Comparison of ENCODE assay signal across 7 cellular contexts in genomic region chr3:196207833-196208607, GRCh38. TPM values are rescaled to one million over a fixed set of nuclear protein-coding genes. Genes with fewer than 3 reads are reported as not detected.
A peak's percentile ranks its signal among the peaks of the same experiment; 100 is the strongest.
DNase-seq lines count a peak whose midpoint lies in the region; ATAC-seq, FAIRE-seq and TF ChIP-seq lines count a peak whose summit lies in the region.

No MANE protein-coding gene starts in this region.

- H3K27me3 ChIP-seq in bronchial epithelial cell (ENCODE audit: control insufficient read depth, insufficient read depth, low read length) (no peaks in the 10 kb centered on the region), HepG2 (ENCODE audit: control insufficient read depth in 1 of 2, insufficient read depth in 2 of 2, low read length in 2 of 2) (peaks cover 3 to 7% of the 10 kb centered on the region in 2 experiments; a peak in 2 of 5 replicates)

- peak overlapping the region; percentile 75 for H3K4me3 Mint-ChIP-seq in stimulated activated effector memory CD8-positive, alpha-beta T cell treated with anti-CD3 and anti-CD28 coated beads, Interleukin-12 subunit alpha, Interleukin-12 subunit beta, amount 100 ng/mL, for 72 hours

- no peaks in the 10 kb centered on the region for H3K79me2 ChIP-seq in HepG2 (ENCODE audit: insufficient read depth, low read length)

- CTCF ChIA-PET in HepG2 (lab: Yijun Ruan, JAX; ENCODE audit: low intra/inter-chr PET ratio, low total read pairs), result no interaction called here

- no peak for TF ChIP-seq RAD21 in HepG2 (CRISPR knock-in tag; IDR thresholded peaks at IDR 0.05)

- H3K4me1 ChIP-seq in HepG2 (ENCODE audit: insufficient read depth, low read length), result peaks cover 67% of the 10 kb centered on the region

- H3K27ac ChIP-seq in HepG2 (ENCODE audit: extremely low read length, insufficient read depth, low read length), result no peak overlapping the region

- BruUV-seq in HepG2 (replicated peaks; lab: Mats Ljungman, UMichigan), result no TSS peak

- in situ Hi-C loops in HepG2 (cut with HindIII; ENCODE audit: extremely low pct_ligation_motif_present, low pct_unique_long_range_greater_than_20kb), result no loop called here

- WGBS in HepG2 (ENCODE audit: low lambda C conversion rate), result 73% methylated on average over 45 of the region's 49 CpGs

- H3K9me3 ChIP-seq in HepG2 (ENCODE audit: low read length), result no peaks in the 10 kb centered on the region

- H3K4me1 Mint-ChIP-seq in stimulated activated effector memory CD8-positive, alpha-beta T cell treated with anti-CD3 and anti-CD28 coated beads, Interleukin-12 subunit alpha, Interleukin-12 subunit beta, amount 100 ng/mL, for 72 hours, result peaks cover 27% of the 10 kb centered on the region

- peak; percentile 50 for ATAC-seq in HepG2
- ATAC-seq in stimulated activated effector memory CD8-positive, alpha-beta T cell treated with anti-CD3 and anti-CD28 coated beads, Interleukin-12 subunit alpha, Interleukin-12 subunit beta, amount 100 ng/mL, for 72 hours, result peak; percentile 58
- no peak for ATAC-seq in GM19324 (IDR thresholded peaks at IDR 0.05; ENCODE audit: low FRiP score, unreplicated experiment)

- TF ChIP-seq CTCF in bronchial epithelial cell (IDR thresholded peaks at IDR 0.05; ENCODE audit: insufficient read depth, low read length, severe bottlenecking) (no peak), HepG2 (CRISPR knock-in tag; IDR thresholded peaks at IDR 0.05) (no peak)

- intact Hi-C loops in HepG2 (cut with micrococcal nuclease; ENCODE audit: unreplicated experiment), result no loop called here

- H4K20me1 ChIP-seq in HepG2 (ENCODE audit: insufficient read depth, low read length), result no peaks in the 10 kb centered on the region

- H3K4me3 ChIP-seq in bronchial epithelial cell (ENCODE audit: low read depth, low read length) (peak overlapping the region; percentile 28), HepG2 (replicated peaks in 1 of 3; ENCODE audit: insufficient read depth in 1 of 3, low read depth in 2 of 3, low read length in 3 of 3) (no peak overlapping the region)

- no peak overlapping the region for H3K27ac Mint-ChIP-seq in stimulated activated effector memory CD8-positive, alpha-beta T cell treated with anti-CD3 and anti-CD28 coated beads, Interleukin-12 subunit alpha, Interleukin-12 subunit beta, amount 100 ng/mL, for 72 hours

- H3K9ac ChIP-seq in HepG2 (ENCODE audit: insufficient read depth, low read depth, low read length), result no peak overlapping the region

- TF ChIP-seq EP300 in HepG2 (IDR thresholded peaks at IDR 0.05; ENCODE audit: low read depth in 2 of 2, low read length in 2 of 2), result no peak
- TF ChIP-seq EP300 in HepG2 (CRISPR knock-in tag; IDR thresholded peaks at IDR 0.05; ENCODE audit: borderline replicate concordance), result no peak

- H3K4me2 ChIP-seq in HepG2 (ENCODE audit: low read depth, low read length), result peak overlapping the region; percentile 57

- H3K36me3 Mint-ChIP-seq in stimulated activated effector memory CD8-positive, alpha-beta T cell treated with anti-CD3 and anti-CD28 coated beads, Interleukin-12 subunit alpha, Interleukin-12 subunit beta, amount 100 ng/mL, for 72 hours, result peaks cover 12% of the 10 kb centered on the region

- no peaks in the 10 kb centered on the region for H3K36me3 ChIP-seq in bronchial epithelial cell (ENCODE audit: control insufficient read depth, insufficient read depth, low read length)
- no peaks in the 10 kb centered on the region for H3K36me3 ChIP-seq in HepG2 (replicated peaks in 1 of 2; ENCODE audit: control insufficient read depth in 1 of 2, insufficient read depth in 2 of 2, low read length in 2 of 2)

- FAIRE-seq in HTR-8/SVneo (lab: Jason Lieb, UNC), result no peak
- no peak for FAIRE-seq in bronchial epithelial cell (lab: Jason Lieb, UNC)
- no peak for FAIRE-seq in HepG2 (lab: Jason Lieb, UNC)

- TF ChIP-seq POLR2A in HepG2 (IDR thresholded peaks at IDR 0.05; ENCODE audit: insufficient read depth in 1 of 2, low read depth in 2 of 2, low read length in 2 of 2), result no peak

- DNase-seq in HTR-8/SVneo (ENCODE audit: insufficient read length, low spot score), result peak; percentile 49
- peak; percentile 19 for DNase-seq in T1000 (lab: John Stamatoyannopoulos, UW)
- no peak for DNase-seq in bronchial epithelial cell (ENCODE audit: low read depth)
- DNase-seq in HepG2 (ENCODE audit: low spot score), result no peak
- DNase-seq in stimulated activated effector memory CD8-positive, alpha-beta T cell treated with anti-CD3 and anti-CD28 coated beads, Interleukin-12 subunit alpha, Interleukin-12 subunit beta, amount 100 ng/mL, for 72 hours (ENCODE audit: low spot score in 2 of 2), result peak in 1 of 2 donors; percentile 67
- no peak for DNase-seq in NCI-H526 (lab: John Stamatoyannopoulos, UW)

- H3K9me3 Mint-ChIP-seq in stimulated activated effector memory CD8-positive, alpha-beta T cell treated with anti-CD3 and anti-CD28 coated beads, Interleukin-12 subunit alpha, Interleukin-12 subunit beta, amount 100 ng/mL, for 72 hours, result no peaks in the 10 kb centered on the region

- POLR2A ChIA-PET in HepG2 (lab: Yijun Ruan, JAX), result no interaction called here

- no peak overlapping the region for H2AFZ ChIP-seq in HepG2 (ENCODE audit: low read length)

TF ChIP-seq in HepG2, 621 proteins besides CTCF, POLR2A, EP300 and RAD21 (continues in another document):
- TF ChIP-seq HOXA3 (CRISPR knock-in tag; IDR thresholded peaks at IDR 0.05), result peak; percentile 64
- no peak for TF ChIP-seq PCBP2 (optimal IDR thresholded peaks at IDR 0.05; ENCODE audit: low read depth, low read length, poor library complexity, severe bottlenecking)
- peak; percentile 39 for TF ChIP-seq HNF4A (CRISPR knock-in tag; IDR thresholded peaks at IDR 0.05)
- no peak for TF ChIP-seq KAT8 (CRISPR knock-in tag; IDR thresholded peaks at IDR 0.05)
- peak; percentile 46; the same call in 1 of the 2 replicates for TF ChIP-seq ETV5 (CRISPR knock-in tag; IDR thresholded peaks at IDR 0.05; ENCODE audit: borderline replicate concordance)
- TF ChIP-seq LCORL (IDR thresholded peaks at IDR 0.05), result no peak
- TF ChIP-seq LCORL (CRISPR knock-in tag; IDR thresholded peaks at IDR 0.05), result peak; percentile 55; the same call in 1 of the 2 replicates
- TF ChIP-seq CENPBD1 (CRISPR knock-in tag; IDR thresholded peaks at IDR 0.05; ENCODE audit: borderline replicate concordance, low read depth), result no peak
- TF ChIP-seq GABPB1 (CRISPR knock-in tag; IDR thresholded peaks at IDR 0.05), result peak; percentile 51

RNA-seq across cellular contexts. Expression of gene ZDHHC19, which starts 3.2 kb away (rescaled TPM):
- total RNA-seq in bronchial epithelial cell (not detected in 2 replicates), HepG2 (2016; rRNA removed; fragmentation: Illumina TruSeq; extraction: Trizol) (0.22 TPM in 1 of 2 replicates, not detected in the other)
- total RNA-seq in HepG2 (2016; cell fraction: cytosol; rRNA removed; fragmentation: Illumina TruSeq; extraction: Trizol; ENCODE audit: low read depth), result not detected in 2 replicates
- not detected in 2 replicates for total RNA-seq in HepG2 (2016; cell fraction: insoluble cytoplasmic fraction; rRNA removed; fragmentation: Illumina TruSeq; extraction: Trizol)
- total RNA-seq in HepG2 (2016; cell fraction: membrane; rRNA removed; fragmentation: Illumina TruSeq; extraction: Trizol), result not detected in 2 replicates
- not detected in 2 replicates for total RNA-seq in HepG2 (2016; cell fraction: nucleus; rRNA removed; fragmentation: Illumina TruSeq; extraction: Trizol)
- polyA plus RNA-seq in HepG2 (2011; rRNA removed), result 0.53 and 0.97 TPM in 2 replicates
- 0.47 TPM in 2 replicates for polyA plus RNA-seq in HepG2 (2011; cell fraction: cytosol; rRNA removed)
- polyA plus RNA-seq in HepG2 (2011; cell fraction: nucleus; rRNA removed), result 1.5 and 1.9 TPM in 2 replicates
- polyA plus RNA-seq in HepG2 (2012), result 1.2 and 3.4 TPM in 2 replicates
- polyA plus RNA-seq in HepG2 (2016; cell fraction: cytosol; fragmentation: Illumina TruSeq; extraction: Trizol; ENCODE audit: low read depth), result 0.43 TPM in 1 of 2 replicates, not detected in the other
- polyA plus RNA-seq in HepG2 (2016; cell fraction: insoluble cytoplasmic fraction; fragmentation: Illumina TruSeq; extraction: Trizol; ENCODE audit: low read depth), result 0.53 TPM in 1 of 2 replicates, not detected in the other
- not detected in 2 replicates for polyA plus RNA-seq in HepG2 (2016; cell fraction: membrane; fragmentation: Illumina TruSeq; extraction: Trizol; ENCODE audit: low read depth)
- not detected in 2 replicates for polyA plus RNA-seq in HepG2 (2016; cell fraction: nucleus; fragmentation: Illumina TruSeq; extraction: Trizol; ENCODE audit: insufficient read depth, low read depth)
- 0.30 TPM in 1 of 2 replicates, not detected in the other for polyA minus RNA-seq in HepG2 (2011; rRNA and poly(A)+ RNA removed; ENCODE audit: low replicate concordance)
- not detected in 2 replicates for polyA minus RNA-seq in HepG2 (2011; cell fraction: cytosol; rRNA and poly(A)+ RNA removed)
- 0.26 and 1.1 TPM in 2 replicates for polyA minus RNA-seq in HepG2 (2011; cell fraction: nucleus; rRNA and poly(A)+ RNA removed)

RNA-seq across cellular contexts. Expression of gene SLC51A, which starts 8.3 kb away (rescaled TPM):
- total RNA-seq in bronchial epithelial cell (0.26 TPM in 1 of 2 replicates, not detected in the other), HepG2 (2016; rRNA removed; fragmentation: Illumina TruSeq; extraction: Trizol) (3.8 and 4.3 TPM in 2 replicates)
- total RNA-seq in HepG2 (2016; cell fraction: cytosol; rRNA removed; fragmentation: Illumina TruSeq; extraction: Trizol; ENCODE audit: low read depth), result 1.8 and 2.1 TPM in 2 replicates
- total RNA-seq in HepG2 (2016; cell fraction: insoluble cytoplasmic fraction; rRNA removed; fragmentation: Illumina TruSeq; extraction: Trizol), result 2.3 and 4.7 TPM in 2 replicates
- total RNA-seq in HepG2 (2016; cell fraction: membrane; rRNA removed; fragmentation: Illumina TruSeq; extraction: Trizol), result 1.2 and 1.5 TPM in 2 replicates
- total RNA-seq in HepG2 (2016; cell fraction: nucleus; rRNA removed; fragmentation: Illumina TruSeq; extraction: Trizol), result 3.7 and 5.8 TPM in 2 replicates
- polyA plus RNA-seq in HepG2 (2011; rRNA removed), result 48.8 and 96.4 TPM in 2 replicates
- polyA plus RNA-seq in HepG2 (2011; cell fraction: cytosol; rRNA removed), result 21.3 and 40.5 TPM in 2 replicates
- polyA plus RNA-seq in HepG2 (2011; cell fraction: nucleus; rRNA removed), result 286 and 508 TPM in 2 replicates
- polyA plus RNA-seq in HepG2 (2012), result 60.6 and 133 TPM in 2 replicates
- polyA plus RNA-seq in HepG2 (2016; cell fraction: cytosol; fragmentation: Illumina TruSeq; extraction: Trizol; ENCODE audit: low read depth), result 1.3 and 1.5 TPM in 2 replicates
- 1.2 and 2.5 TPM in 2 replicates for polyA plus RNA-seq in HepG2 (2016; cell fraction: insoluble cytoplasmic fraction; fragmentation: Illumina TruSeq; extraction: Trizol; ENCODE audit: low read depth)
- 1.7 TPM in 2 replicates for polyA plus RNA-seq in HepG2 (2016; cell fraction: membrane; fragmentation: Illumina TruSeq; extraction: Trizol; ENCODE audit: low read depth)
- 9.4 and 12.9 TPM in 2 replicates for polyA plus RNA-seq in HepG2 (2016; cell fraction: nucleus; fragmentation: Illumina TruSeq; extraction: Trizol; ENCODE audit: insufficient read depth, low read depth)
- polyA minus RNA-seq in HepG2 (2011; rRNA and poly(A)+ RNA removed; ENCODE audit: low replicate concordance), result 29.6 TPM in 1 of 2 replicates, not detected in the other
- 7.6 and 19.3 TPM in 2 replicates for polyA minus RNA-seq in HepG2 (2011; cell fraction: cytosol; rRNA and poly(A)+ RNA removed)
- polyA minus RNA-seq in HepG2 (2011; cell fraction: nucleus; rRNA and poly(A)+ RNA removed), result 24.8 and 52.6 TPM in 2 replicates

Comparison
In these comparisons a context has a peak if more than half of its experiments do, and no peak if none do; other contexts are left out.
1. DNase-seq: peak in HTR-8/SVneo (single experiment) and T1000 (single experiment); none in bronchial epithelial cell (single experiment), HepG2 (single experiment) and NCI-H526 (0 of 2).